In the genomic region with DNA sequence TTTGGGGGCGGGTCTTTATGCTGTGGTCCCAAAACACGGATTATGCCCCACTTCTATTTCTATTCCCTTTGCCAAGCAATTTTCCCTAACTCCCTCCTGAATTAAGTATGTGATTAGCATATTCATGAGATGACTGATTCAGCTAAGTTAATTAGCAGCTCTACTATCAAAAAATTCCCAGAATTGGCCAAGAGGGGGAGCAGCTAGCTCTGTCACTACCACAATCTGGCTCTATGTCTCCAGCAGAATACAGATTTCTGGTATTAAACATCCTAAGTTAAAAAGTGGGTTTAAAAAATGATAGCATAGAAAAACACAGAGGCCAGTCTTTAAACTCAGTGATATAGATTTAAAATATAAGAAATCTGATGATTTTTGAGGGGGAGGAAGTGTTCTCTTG, we compare ENCODE assay signal across 9 cellular contexts.
A peak's percentile ranks its signal among the peaks of the same experiment; 100 is the strongest.
DNase-seq lines count a peak whose midpoint lies in the region; ATAC-seq and FAIRE-seq lines count a peak whose summit lies in the region.
"Had no signal": no experiment of that assay in that cellular context is flagged by ENCODE, and none has a peak within 500 bp of the region (broad histone marks: within the 10 kb centered on the region; RNA-seq: fewer than 3 reads in every experiment).

No MANE protein-coding gene starts in this region.

- ATAC-seq in GM21619 (IDR thresholded peaks at IDR 0.05; ENCODE audit: unreplicated experiment): no peak

- in situ Hi-C loops in SK-MEL-5 (cut with HindIII; ENCODE audit: low pct_unique_long_range_greater_than_20kb, low sequenced_read_pairs): no loop called here

- FAIRE-seq in GM19239 (lab: Jason Lieb, UNC): peak; percentile 66

- peak; percentile 29 for DNase-seq in CD1c-positive myeloid dendritic cell (ENCODE audit: extremely low spot score)
- no peak for DNase-seq in GM19239 (ENCODE audit: insufficient read length, low spot score)
- DNase-seq in SK-MEL-5 (ENCODE audit: low read depth, low spot score): peak; percentile 60
- DNase-seq in germinal center (ENCODE audit: low spot score): peak; percentile 5
- DNase-seq in stromal cell of bone marrow (ENCODE audit: low read depth): peak; percentile 17
- DNase-seq in activated CD4-positive, CD25-positive, alpha-beta regulatory T cell treated with anti-CD3 and anti-CD28 coated beads, Interleukin-2, amount 50 U/mL, for 72 hours: no peak
- DNase-seq in central memory CD4-positive, alpha-beta T cell: no peak
- DNase-seq: stimulated activated naive B cell treated with anti-CD40 and anti-IgM and Interleukin-4, amounts not matched to agents 10 μg/mL and 1 μg/mL and 100 μg/mL, for 72 hours had no signal

Comparison
In these comparisons a context has a peak if more than half of its experiments do, and no peak if none do; other contexts are left out.
1. DNase-seq: peak in CD1c-positive myeloid dendritic cell (single experiment), SK-MEL-5 (single experiment), germinal center (single experiment) and stromal cell of bone marrow (single experiment); none in GM19239 (single experiment), activated CD4-positive, CD25-positive, alpha-beta regulatory T cell treated with anti-CD3 and anti-CD28 coated beads, Interleukin-2, amount 50 U/mL, for 72 hours (single experiment) and central memory CD4-positive, alpha-beta T cell (single experiment).